Comparison of ENCODE assay signal across 8 cellular contexts in the genomic region with DNA sequence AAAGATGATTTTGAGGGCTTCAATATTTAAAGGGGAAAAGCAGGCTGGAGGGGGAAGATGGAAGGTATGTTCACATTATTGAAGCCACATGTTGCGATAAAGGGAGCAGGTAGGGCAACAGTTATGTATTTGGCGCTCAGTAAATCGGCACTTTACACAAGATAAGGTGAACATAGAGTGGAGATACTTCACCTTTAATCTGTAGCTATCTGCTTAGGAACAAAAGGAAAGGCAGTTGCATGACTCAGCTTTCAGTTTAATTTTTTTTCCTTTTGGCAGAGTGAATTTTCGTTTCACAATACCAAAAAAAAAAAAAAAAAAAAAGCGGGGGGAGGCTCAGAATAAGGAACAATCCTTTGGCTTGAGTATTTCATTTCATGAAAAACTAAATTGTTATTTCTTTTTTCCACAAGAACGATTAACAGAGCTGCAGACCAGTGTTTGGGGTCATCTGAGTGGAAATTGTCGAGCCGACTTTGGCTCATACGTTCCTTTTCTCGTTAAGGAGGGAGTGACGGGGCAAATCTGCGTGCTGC. TPM values are rescaled to one million over a fixed set of nuclear protein-coding genes. Genes with fewer than 3 reads are reported as not detected.
DNase-seq lines count a peak whose midpoint lies in the region; ATAC-seq lines count a peak whose summit lies in the region.

No MANE protein-coding gene starts in this region.

- ATAC-seq in aorta (ENCODE audit: low FRiP score) = peak; percentile 9
- ATAC-seq in HG03280 (IDR thresholded peaks at IDR 0.05; ENCODE audit: unreplicated experiment) = no peak

- DNase-seq in SIG-M5 treated with dmso at 0.1 percent for 504 hours (lab: John Stamatoyannopoulos, UW; ENCODE audit: unreplicated experiment) (peak; percentile 60), SIG-M5 (lab: John Stamatoyannopoulos, UW) (no peak), NOMO-1 treated with DMSO at 0.1 percent for 48 hours (lab: John Stamatoyannopoulos, UW; ENCODE audit: unreplicated experiment) (peak; percentile 70), aorta (no peak)
- DNase-seq in stimulated activated CD4-positive, alpha-beta T cell treated with anti-CD3 and anti-CD28 coated beads, Interleukin-1b, Interleukin-23, amount 100 ng/mL, for 48 hours = no peak

- H3K4me3 ChIP-seq in mesodermal cell (ENCODE audit: extremely low read depth, insufficient read depth, low read length, poor library complexity, severe bottlenecking) (peak overlapping the region; percentile 63), aorta (ENCODE audit: low read length in 2 of 2) (peak overlapping the region; percentile 43 to 51)

- intact Hi-C loops in aorta (cut with DNase I) = no loop called here

- no peaks in the 10 kb centered on the region for H3K36me3 ChIP-seq in mesodermal cell (ENCODE audit: control insufficient read depth, insufficient read depth, low read length)
- no peaks in the 10 kb centered on the region for H3K36me3 ChIP-seq in aorta (ENCODE audit: control insufficient read depth in 1 of 2, insufficient read depth in 2 of 2, low read length in 1 of 2)

- H3K4me1 ChIP-seq in mesodermal cell (ENCODE audit: control insufficient read depth, insufficient read depth, low read length, poor library complexity, severe bottlenecking) (peaks cover 11% of the 10 kb centered on the region), aorta (ENCODE audit: control insufficient read depth in 1 of 2, insufficient read depth in 2 of 2, low read length in 2 of 2) (peaks cover 0 to 4% of the 10 kb centered on the region in 2 donors)

- H3K9me3 ChIP-seq in mesodermal cell (ENCODE audit: control insufficient read depth, low read length) (peaks cover 7% of the 10 kb centered on the region), aorta (ENCODE audit: control insufficient read depth, low read length) (no peaks in the 10 kb centered on the region)

- H3K27ac ChIP-seq in cingulate gyrus (ENCODE audit: low read depth, low read length) (peak overlapping the region; percentile 98), mesodermal cell (ENCODE audit: low read depth, low read length, severe bottlenecking) (peak overlapping the region; percentile 98), aorta (ENCODE audit: low read depth in 1 of 2, low read length in 2 of 2) (peak overlapping the region; percentile 57 to 87)

- H3K27me3 ChIP-seq in aorta (ENCODE audit: control insufficient read depth in 1 of 2, insufficient read depth in 2 of 2, low read length in 1 of 2) = no peaks in the 10 kb centered on the region

- 14 to 32% methylated on average over 8 to 9 of the region's 12 CpGs for WGBS in mesodermal cell (ENCODE audit: insufficient coverage in 2 of 2), 2 experiments
- WGBS in aorta, 2 donors = 11% methylated on average over 12 of the region's 12 CpGs

RNA-seq across cellular contexts. Expression of gene COQ8A, which starts 1.1 kb away (rescaled TPM):
- polyA plus RNA-seq in mesodermal cell (2013, experiment 1 of 2) = 14.8 TPM
- polyA plus RNA-seq in mesodermal cell (2013, experiment 2 of 2) = 12.4 TPM
- 10 to 100 TPM; 13.9 to 27.3 TPM for total RNA-seq in aorta
- polyA plus RNA-seq in aorta = 10 to 100 TPM; 11.4 to 37.5 TPM

Comparison
In these comparisons a context has a peak if more than half of its experiments do, and no peak if none do; other contexts are left out.
1. DNase-seq: peak in SIG-M5 treated with dmso at 0.1 percent for 504 hours (single experiment) and NOMO-1 treated with DMSO at 0.1 percent for 48 hours (single experiment); none in SIG-M5 (single experiment), aorta (0 of 2) and stimulated activated CD4-positive, alpha-beta T cell treated with anti-CD3 and anti-CD28 coated beads, Interleukin-1b, Interleukin-23, amount 100 ng/mL, for 48 hours (single experiment).
2. Peak in every context shown above with its lines, with median percentiles within 50 percentile points of each other: H3K27ac ChIP-seq.